ENCODE assay signal across 8 cellular contexts in genomic region chr3:123723527-123724168, GRCh38.
DNase-seq lines count a peak whose midpoint lies in the region; ATAC-seq lines count a peak whose summit lies in the region.

No MANE protein-coding gene starts in this region.

- H3K4me1 Mint-ChIP-seq in activated T-cell treated with anti-CD3 and anti-CD28 coated beads, Interleukin-2, amount 50 U/mL, for 4 hours (ENCODE audit: low read depth) = no peaks in the 10 kb centered on the region

- H3K36me3 ChIP-seq in NT2/D1 (ENCODE audit: insufficient read depth, insufficient read length, low read length) = peaks cover 6% of the 10 kb centered on the region

- H3K9me3 Mint-ChIP-seq in activated T-cell treated with anti-CD3 and anti-CD28 coated beads, Interleukin-2, amount 50 U/mL, for 4 hours = no peaks in the 10 kb centered on the region

- no peak overlapping the region for H3K9ac ChIP-seq in NT2/D1 (ENCODE audit: insufficient read length, low read depth)

- no peaks in the 10 kb centered on the region for H3K4me1 ChIP-seq in NT2/D1 (ENCODE audit: insufficient read depth, insufficient read length)

- peaks cover 15% of the 10 kb centered on the region for H3K27me3 Mint-ChIP-seq in activated T-cell treated with anti-CD3 and anti-CD28 coated beads, Interleukin-2, amount 50 U/mL, for 4 hours (ENCODE audit: low read depth)

- H3K4me3 ChIP-seq in NT2/D1 (ENCODE audit: insufficient read length, low read depth) = no peak overlapping the region

- DNase-seq in activated CD8-positive, alpha-beta memory T cell treated with anti-CD3 and anti-CD28 coated beads for 24 hours = peak; percentile 66
- no peak for DNase-seq in activated CD8-positive, alpha-beta memory T cell treated with anti-CD3 and anti-CD28 coated beads, Interleukin-2, amount 50 U/mL, for 4 hours
- peak; percentile 71 for DNase-seq in HuH-7.5 (ENCODE audit: low spot score)
- DNase-seq in NT2/D1 (ENCODE audit: low read depth, low spot score) = peak; percentile 75
- peak; percentile 18 for DNase-seq in activated T-cell treated with anti-CD3 and anti-CD28 coated beads, Interleukin-2, amount 50 U/mL, for 4 hours
- peak; percentile 75 for DNase-seq in fibroblast of the conjunctiva (ENCODE audit: low read depth)
- peak; percentile 54 for DNase-seq in non-pigmented ciliary epithelial cell (ENCODE audit: low read depth)

- H3K27me3 ChIP-seq in NT2/D1 (ENCODE audit: insufficient read depth, insufficient read length) = no peaks in the 10 kb centered on the region

- no peaks in the 10 kb centered on the region for H3K9me3 ChIP-seq in NT2/D1 (ENCODE audit: insufficient read depth, low read length)

- no peak overlapping the region for H3K4me3 Mint-ChIP-seq in activated T-cell treated with anti-CD3 and anti-CD28 coated beads, Interleukin-2, amount 50 U/mL, for 4 hours

- ATAC-seq in activated T-cell treated with anti-CD3 and anti-CD28 coated beads, Interleukin-2, amount 50 U/mL, for 4 hours = peak; percentile 57 to 61
- no peak for ATAC-seq in HG02884 (IDR thresholded peaks at IDR 0.05; ENCODE audit: unreplicated experiment)

- no peaks in the 10 kb centered on the region for H3K36me3 Mint-ChIP-seq in activated T-cell treated with anti-CD3 and anti-CD28 coated beads, Interleukin-2, amount 50 U/mL, for 4 hours (ENCODE audit: insufficient read depth)
